11 cellular contexts compared by ENCODE assay signal in genomic region chr9:78783743-78784142, GRCh38.
DNase-seq lines count a peak whose midpoint lies in the region; ATAC-seq and TF ChIP-seq lines count a peak whose summit lies in the region.
"Had no signal": no experiment of that assay in that cellular context is flagged by ENCODE, and none has a peak within 500 bp of the region (broad histone marks: within the 10 kb centered on the region; RNA-seq: fewer than 3 reads in every experiment).

No MANE protein-coding gene starts in this region.

- H2AFZ ChIP-seq in neural progenitor cell (replicated peaks), result no peak overlapping the region
- no peak overlapping the region for H2AFZ ChIP-seq in hepatocyte

- H3K27me3 ChIP-seq in neural progenitor cell (no peaks in the 10 kb centered on the region), hepatocyte (no peaks in the 10 kb centered on the region)

- POLR2A ChIA-PET in T-cell (lab: Charles Lee), result no interaction called here

- CTCF ChIA-PET in T-cell (lab: Charles Lee), result no interaction called here

- H3K4me2 ChIP-seq in neural progenitor cell, result no peak overlapping the region
- H3K4me2 ChIP-seq in hepatocyte, result no peak overlapping the region

- H3K27ac ChIP-seq in neural progenitor cell (no peak overlapping the region), hepatocyte (no peak overlapping the region)

- no peaks in the 10 kb centered on the region for H3K27me3 Mint-ChIP-seq in neural progenitor cell (ENCODE audit: insufficient read depth, low read depth)
- peaks cover 0 to 4% of the 10 kb centered on the region in 2 donors for H3K27me3 Mint-ChIP-seq in T-cell
- H3K27me3 Mint-ChIP-seq: natural killer cell treated with Interleukin-12 subunit alpha and Interleukin-12 subunit beta and Interleukin-15 and Interleukin-18, amount 100 ng/mL, for 72 hours had no signal

- no peaks in the 10 kb centered on the region for H3K9me2 ChIP-seq in hepatocyte (replicated peaks; ENCODE audit: insufficient read depth)

- H3K4me3 Mint-ChIP-seq in neural progenitor cell (no peak overlapping the region), T-cell (no peak overlapping the region)
- H3K4me3 Mint-ChIP-seq: natural killer cell treated with Interleukin-12 subunit alpha and Interleukin-12 subunit beta and Interleukin-15 and Interleukin-18, amount 100 ng/mL, for 72 hours had no signal

- TF ChIP-seq CTCF in WI38 (IDR thresholded peaks at IDR 0.05; ENCODE audit: low read depth, low read length) (peak; percentile 37; the same call in 1 of the 2 replicates), neural progenitor cell (IDR thresholded peaks at IDR 0.05) (peak; percentile 36), hepatocyte (IDR thresholded peaks at IDR 0.05; ENCODE audit: poor library complexity) (no peak)

- H3K27ac Mint-ChIP-seq in neural progenitor cell, result no peak overlapping the region
- H3K27ac Mint-ChIP-seq in T-cell, result no peak overlapping the region
- H3K27ac Mint-ChIP-seq: activated naive CD4-positive, alpha-beta T cell treated with anti-CD3 and anti-CD28 coated beads, Interleukin-2, amount 50 U/mL, for 72 hours; natural killer cell treated with Interleukin-12 subunit alpha and Interleukin-12 subunit beta and Interleukin-15 and Interleukin-18, amount 100 ng/mL, for 72 hours had no signal

- H3K9ac ChIP-seq in neural progenitor cell, result no peak overlapping the region

- no peaks in the 10 kb centered on the region for H3K9me3 ChIP-seq in neural progenitor cell (ENCODE audit: low read depth)
- no peaks in the 10 kb centered on the region for H3K9me3 ChIP-seq in hepatocyte (ENCODE audit: low read depth)

- H3K4me3 ChIP-seq in WI38 (ENCODE audit: low read depth, low read length) (no peak overlapping the region), neural progenitor cell (no peak overlapping the region), hepatocyte (no peak overlapping the region)

- H4K20me1 ChIP-seq in neural progenitor cell (ENCODE audit: low read depth) (no peaks in the 10 kb centered on the region), hepatocyte (ENCODE audit: insufficient read depth, poor library complexity, severe bottlenecking) (no peaks in the 10 kb centered on the region)

- H3K4me1 ChIP-seq in neural progenitor cell, result peaks cover 24% of the 10 kb centered on the region
- no peaks in the 10 kb centered on the region for H3K4me1 ChIP-seq in hepatocyte (ENCODE audit: insufficient read depth)

- H3K79me2 ChIP-seq in neural progenitor cell (ENCODE audit: low read depth), result no peaks in the 10 kb centered on the region
- H3K79me2 ChIP-seq in hepatocyte, result no peaks in the 10 kb centered on the region

- H3K36me3 Mint-ChIP-seq in neural progenitor cell (peaks cover 2% of the 10 kb centered on the region), T-cell (no peaks in the 10 kb centered on the region)
- H3K36me3 Mint-ChIP-seq: activated naive CD4-positive, alpha-beta T cell treated with anti-CD3 and anti-CD28 coated beads, Interleukin-2, amount 50 U/mL, for 72 hours; natural killer cell treated with Interleukin-12 subunit alpha and Interleukin-12 subunit beta and Interleukin-15 and Interleukin-18, amount 100 ng/mL, for 72 hours had no signal

- peak; percentile 68 for ATAC-seq in GM18868 (IDR thresholded peaks at IDR 0.05; ENCODE audit: unreplicated experiment)
- peak; percentile 51 for ATAC-seq in HG02938 (IDR thresholded peaks at IDR 0.05; ENCODE audit: unreplicated experiment)
- no peak for ATAC-seq in T-cell (replicated peaks in 1 of 4)
- ATAC-seq: activated naive CD4-positive, alpha-beta T cell treated with anti-CD3 and anti-CD28 coated beads, Interleukin-2, amount 50 U/mL, for 72 hours; natural killer cell treated with Interleukin-12 subunit alpha and Interleukin-12 subunit beta and Interleukin-15 and Interleukin-18, amount 100 ng/mL, for 72 hours had no signal

- peaks cover 20% of the 10 kb centered on the region for H3K4me1 Mint-ChIP-seq in neural progenitor cell
- H3K4me1 Mint-ChIP-seq in T-cell, result no peaks in the 10 kb centered on the region

- H3K9me3 Mint-ChIP-seq in neural progenitor cell (peaks cover 2% of the 10 kb centered on the region), T-cell (peaks cover 0 to 4% (median 0%) of the 10 kb centered on the region in 3 donors)

- peaks cover 17% of the 10 kb centered on the region for H3F3A ChIP-seq in neural progenitor cell (ENCODE audit: low read depth)

- H3K36me3 ChIP-seq in neural progenitor cell (no peaks in the 10 kb centered on the region), hepatocyte (replicated peaks; ENCODE audit: insufficient read depth, low read depth) (no peaks in the 10 kb centered on the region)

- DNase-seq in neural progenitor cell (ENCODE audit: low spot score) (no peak), NCI-H345 (lab: John Stamatoyannopoulos, UW) (no peak), hepatocyte (ENCODE audit: low spot score) (no peak), T-cell (no peak)
- DNase-seq: activated CD4-positive, alpha-beta T cell treated with anti-CD3 and anti-CD28 coated beads, Interleukin-2, amount 50 U/mL, for 4 hours; SHP77 treated with DMSO at 0.1 percent for 48 hours had no signal

Comparison
In these comparisons a context has a peak if more than half of its experiments do, and no peak if none do; other contexts are left out.
1. ATAC-seq: peak in GM18868 (single experiment) and HG02938 (single experiment); none in T-cell (0 of 4).